ENCODE assay signal across 8 cellular contexts in the genomic region with DNA sequence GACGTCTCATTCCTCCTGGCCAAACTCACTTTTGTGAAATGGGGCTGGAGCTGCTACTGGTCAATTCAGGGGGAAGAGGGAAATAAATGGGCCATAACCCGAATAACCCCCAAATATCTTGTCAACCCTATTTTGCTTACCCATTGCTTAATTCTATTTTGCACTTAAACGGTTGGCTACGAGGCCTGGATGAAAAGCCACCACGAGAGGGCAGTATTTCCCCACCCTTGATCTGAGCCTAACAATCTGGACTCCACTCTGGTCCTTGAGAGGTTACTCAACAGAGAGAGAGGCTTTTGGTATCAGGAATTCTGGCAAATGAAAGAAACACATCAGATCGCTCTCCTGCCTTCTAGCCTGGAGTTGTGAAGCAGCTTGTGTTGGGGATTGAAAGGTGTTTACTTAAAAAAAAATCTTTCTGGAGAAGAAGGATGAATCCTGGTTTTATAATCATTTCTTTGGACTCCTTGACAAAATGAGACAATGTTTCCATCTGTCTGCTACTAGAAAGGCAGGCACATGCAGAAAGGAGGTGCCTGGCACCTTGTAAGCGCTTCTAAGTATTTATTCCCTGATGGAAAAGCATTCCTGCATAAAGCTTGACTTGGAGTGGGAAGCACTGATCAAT. TPM values are rescaled to one million over a fixed set of nuclear protein-coding genes. Genes with fewer than 3 reads are reported as not detected.
A peak's percentile ranks its signal among the peaks of the same experiment; 100 is the strongest.
DNase-seq lines count a peak whose midpoint lies in the region; ATAC-seq, FAIRE-seq and TF ChIP-seq lines count a peak whose summit lies in the region.

No MANE protein-coding gene starts in this region.

- no peak overlapping the region for H3K9ac ChIP-seq in colonic mucosa (ENCODE audit: low read depth in 2 of 2, low read length in 2 of 2)
- no peak overlapping the region for H3K9ac ChIP-seq in HepG2 (ENCODE audit: insufficient read depth, low read depth, low read length)

- no peaks in the 10 kb centered on the region for H4K20me1 ChIP-seq in HepG2 (ENCODE audit: insufficient read depth, low read length)

- DNase-seq in H7 (peak; percentile 87), NCI-H510A treated with DMSO at 0.1 percent for 48 hours (lab: John Stamatoyannopoulos, UW) (peak; percentile 96), colonic mucosa (peak; percentile 63), HepG2 (ENCODE audit: low spot score) (peak; percentile 46)
- DNase-seq in activated CD4-positive, alpha-beta T cell treated with anti-CD3 and anti-CD28 coated beads for 48 hours: peak; percentile 76
- peak; percentile 26 to 54 (median 50) for DNase-seq in stimulated activated CD4-positive, alpha-beta T cell treated with anti-CD3 and anti-CD28 coated beads, TNF-alpha, amount 100 ng/mL, for 48 hours (ENCODE audit: low read depth in 3 of 3)

- CTCF ChIA-PET in HepG2 (lab: Yijun Ruan, JAX; ENCODE audit: low intra/inter-chr PET ratio, low total read pairs): interaction anchor here (0.6 to 2.0 kb wide), 4 partner anchors 21 to 645 kb away, joined by 3 to 8 read pairs (median 5); no protein-coding TSS in a partner anchor

- no peaks in the 10 kb centered on the region for H3K79me2 ChIP-seq in HepG2 (ENCODE audit: insufficient read depth, low read length)

- in situ Hi-C loops in HepG2 (cut with HindIII; ENCODE audit: extremely low pct_ligation_motif_present, low pct_unique_long_range_greater_than_20kb): loop anchor here (10.0 kb wide), 1 partner anchor 622 kb away; no protein-coding TSS in a partner anchor

- POLR2A ChIA-PET in HepG2 (lab: Yijun Ruan, JAX): no interaction called here

- no peak for TF ChIP-seq POLR2A in HepG2 (IDR thresholded peaks at IDR 0.05; ENCODE audit: insufficient read depth in 1 of 2, low read depth in 2 of 2, low read length in 2 of 2)

- H3K36me3 ChIP-seq in H7 (replicated peaks; ENCODE audit: control insufficient read depth, insufficient read depth, low read length): no peaks in the 10 kb centered on the region
- H3K36me3 ChIP-seq in colonic mucosa: no peaks in the 10 kb centered on the region
- H3K36me3 ChIP-seq in HepG2 (replicated peaks in 1 of 2; ENCODE audit: control insufficient read depth in 1 of 2, insufficient read depth in 2 of 2, low read length in 2 of 2): no peaks in the 10 kb centered on the region

- intact Hi-C loops in colonic mucosa (cut with DNase I): loop anchor here (5.0 kb wide), 1 partner anchor 640 kb away; no protein-coding TSS in a partner anchor
- intact Hi-C loops in HepG2 (cut with micrococcal nuclease; ENCODE audit: unreplicated experiment): loop anchor here (1.0 to 5.0 kb wide), 2 partner anchors 625 to 640 kb away; no protein-coding TSS in a partner anchor

- H3K27ac ChIP-seq in C4-2B: no peak overlapping the region
- no peak overlapping the region for H3K27ac ChIP-seq in colonic mucosa
- no peak overlapping the region for H3K27ac ChIP-seq in HepG2 (ENCODE audit: extremely low read length, insufficient read depth, low read length)

- H3K4me1 ChIP-seq in colonic mucosa (no peaks in the 10 kb centered on the region), HepG2 (ENCODE audit: insufficient read depth, low read length) (no peaks in the 10 kb centered on the region)

- ATAC-seq in HepG2: peak; percentile 85
- ATAC-seq in GM19467 (IDR thresholded peaks at IDR 0.05; ENCODE audit: unreplicated experiment): no peak

- FAIRE-seq in HepG2 (lab: Jason Lieb, UNC): peak; percentile 89

- H3K4me3 ChIP-seq in H7 (ENCODE audit: insufficient read depth, low read depth, low read length) (no peak overlapping the region), colonic mucosa (no peak overlapping the region), HepG2 (replicated peaks in 1 of 3; ENCODE audit: insufficient read depth in 1 of 3, low read depth in 2 of 3, low read length in 3 of 3) (no peak overlapping the region)

- peak; percentile 32; the same call in 1 of the 2 replicates for TF ChIP-seq RAD21 in HepG2 (CRISPR knock-in tag; IDR thresholded peaks at IDR 0.05)

- BruUV-seq in HepG2 (replicated peaks; lab: Mats Ljungman, UMichigan): no TSS peak

- TF ChIP-seq CTCF in C4-2B (conservative IDR thresholded peaks at IDR 0.05): peak; percentile 92
- TF ChIP-seq CTCF in colonic mucosa (IDR thresholded peaks at IDR 0.05): peak; percentile 79
- peak; percentile 88 for TF ChIP-seq CTCF in HepG2 (CRISPR knock-in tag; IDR thresholded peaks at IDR 0.05)

- no peaks in the 10 kb centered on the region; the same call in 1 of the 2 replicates for H3K27me3 ChIP-seq in H7 (ENCODE audit: control insufficient read depth, insufficient read depth, low read length)
- H3K27me3 ChIP-seq in colonic mucosa: no peaks in the 10 kb centered on the region
- H3K27me3 ChIP-seq in HepG2 (ENCODE audit: control insufficient read depth in 1 of 2, insufficient read depth in 2 of 2, low read length in 2 of 2): peaks cover 6 to 33% of the 10 kb centered on the region in 2 experiments; a peak in 4 of 5 replicates

- H3K9me3 ChIP-seq in colonic mucosa: no peaks in the 10 kb centered on the region
- no peaks in the 10 kb centered on the region for H3K9me3 ChIP-seq in HepG2 (ENCODE audit: low read length)

- H3K4me2 ChIP-seq in HepG2 (ENCODE audit: low read depth, low read length): no peak overlapping the region

- 5% methylated on average over 7 of the region's 7 CpGs for WGBS in HepG2 (ENCODE audit: low lambda C conversion rate)

- TF ChIP-seq EP300 in HepG2 (IDR thresholded peaks at IDR 0.05; ENCODE audit: low read depth in 2 of 2, low read length in 2 of 2) (no peak), HepG2 (CRISPR knock-in tag; IDR thresholded peaks at IDR 0.05; ENCODE audit: borderline replicate concordance) (no peak)

- H2AFZ ChIP-seq in HepG2 (ENCODE audit: low read length): no peak overlapping the region

TF ChIP-seq in HepG2, 621 proteins besides CTCF, POLR2A, EP300 and RAD21:
- no peak for TF ChIP-seq ZKSCAN8 (CRISPR knock-in tag; IDR thresholded peaks at IDR 0.05; ENCODE audit: borderline replicate concordance)
- TF ChIP-seq CEBPB (IDR thresholded peaks at IDR 0.05; ENCODE audit: borderline replicate concordance, low read depth, low read length): peak; percentile 48; the same call in 1 of the 2 replicates
- TF ChIP-seq STAG1 (CRISPR knock-in tag; IDR thresholded peaks at IDR 0.05): peak; percentile 83
- no peak for TF ChIP-seq SMARCC2 (IDR thresholded peaks at IDR 0.05)
- TF ChIP-seq PCBP2 (optimal IDR thresholded peaks at IDR 0.05; ENCODE audit: low read depth, low read length, poor library complexity, severe bottlenecking): no peak
- peak; percentile 35 for TF ChIP-seq CEBPG (CRISPR knock-in tag; IDR thresholded peaks at IDR 0.05)
- peak; percentile 63 for TF ChIP-seq XRCC5 (optimal IDR thresholded peaks at IDR 0.05; ENCODE audit: low read length)
- no peak for TF ChIP-seq ADNP (CRISPR knock-in tag; IDR thresholded peaks at IDR 0.05)
- peak; percentile 70 for TF ChIP-seq SMC3 (IDR thresholded peaks at IDR 0.05; ENCODE audit: low read length)

RNA-seq across cellular contexts. Expression of a gene that starts 22.4 kb away (rescaled TPM):
- 44.1 and 84.2 TPM in 2 replicates for total RNA-seq in H7 (2014; rRNA removed; shearing (Covaris generic))
- total RNA-seq in colonic mucosa (10 to 100 TPM; 34.5 to 34.7 TPM), HepG2 (2016; rRNA removed; fragmentation: Illumina TruSeq; extraction: Trizol) (32.5 and 45.2 TPM in 2 replicates)
- total RNA-seq in HepG2 (2016; cell fraction: cytosol; rRNA removed; fragmentation: Illumina TruSeq; extraction: Trizol; ENCODE audit: low read depth): 1.2 and 1.6 TPM in 2 replicates
- 29.2 and 45.9 TPM in 2 replicates for total RNA-seq in HepG2 (2016; cell fraction: insoluble cytoplasmic fraction; rRNA removed; fragmentation: Illumina TruSeq; extraction: Trizol)
- 7.6 and 9.0 TPM in 2 replicates for total RNA-seq in HepG2 (2016; cell fraction: membrane; rRNA removed; fragmentation: Illumina TruSeq; extraction: Trizol)
- 19.3 and 21.9 TPM in 2 replicates for total RNA-seq in HepG2 (2016; cell fraction: nucleus; rRNA removed; fragmentation: Illumina TruSeq; extraction: Trizol)
- polyA plus RNA-seq in HepG2 (2011; rRNA removed): 15.6 and 20.0 TPM in 2 replicates
- polyA plus RNA-seq in HepG2 (2011; cell fraction: cytosol; rRNA removed): 44.0 and 49.3 TPM in 2 replicates
- 22.4 and 32.9 TPM in 2 replicates for polyA plus RNA-seq in HepG2 (2011; cell fraction: nucleus; rRNA removed)
- 14.2 and 18.3 TPM in 2 replicates for polyA plus RNA-seq in HepG2 (2012)
- polyA plus RNA-seq in HepG2 (2016; cell fraction: cytosol; fragmentation: Illumina TruSeq; extraction: Trizol; ENCODE audit: low read depth): 0.60 and 0.85 TPM in 2 replicates
- polyA plus RNA-seq in HepG2 (2016; cell fraction: insoluble cytoplasmic fraction; fragmentation: Illumina TruSeq; extraction: Trizol; ENCODE audit: low read depth): 26.4 and 28.2 TPM in 2 replicates
- 3.0 and 3.4 TPM in 2 replicates for polyA plus RNA-seq in HepG2 (2016; cell fraction: membrane; fragmentation: Illumina TruSeq; extraction: Trizol; ENCODE audit: low read depth)
- 17.7 TPM in 2 replicates for polyA plus RNA-seq in HepG2 (2016; cell fraction: nucleus; fragmentation: Illumina TruSeq; extraction: Trizol; ENCODE audit: insufficient read depth, low read depth)
- polyA minus RNA-seq in HepG2 (2011; rRNA and poly(A)+ RNA removed; ENCODE audit: low replicate concordance): 86.0 and 120 TPM in 2 replicates
- 28.2 and 31.5 TPM in 2 replicates for polyA minus RNA-seq in HepG2 (2011; cell fraction: cytosol; rRNA and poly(A)+ RNA removed)
- 14.8 and 21.6 TPM in 2 replicates for polyA minus RNA-seq in HepG2 (2011; cell fraction: nucleus; rRNA and poly(A)+ RNA removed)

Comparison
In these comparisons a context has a peak if more than half of its experiments do, and no peak if none do; other contexts are left out.
1. DNase-seq: peak in every context shown above with its lines; median percentile 96 in NCI-H510A treated with DMSO at 0.1 percent for 48 hours; 87 in H7; 76 in activated CD4-positive, alpha-beta T cell treated with anti-CD3 and anti-CD28 coated beads for 48 hours; 63 in colonic mucosa; 50 in stimulated activated CD4-positive, alpha-beta T cell treated with anti-CD3 and anti-CD28 coated beads, TNF-alpha, amount 100 ng/mL, for 48 hours; 46 in HepG2.